Comparison of ENCODE assay signal across 10 cellular contexts in genomic region chr21:31872072-31872451, GRCh38. TPM values are rescaled to one million over a fixed set of nuclear protein-coding genes. Genes with fewer than 3 reads are reported as not detected.
A peak's percentile ranks its signal among the peaks of the same experiment; 100 is the strongest.
DNase-seq lines count a peak whose midpoint lies in the region; ATAC-seq and TF ChIP-seq lines count a peak whose summit lies in the region.
"Had no signal": no experiment of that assay in that cellular context is flagged by ENCODE, and none has a peak within 500 bp of the region (broad histone marks: within the 10 kb centered on the region; RNA-seq: fewer than 3 reads in every experiment).

No MANE protein-coding gene starts in this region.

- H3K27me3 ChIP-seq in AG04450 (ENCODE audit: control insufficient read depth, insufficient read depth, low read length): peaks cover 36% of the 10 kb centered on the region

- H3K27ac ChIP-seq in AG04450 (ENCODE audit: low read depth, low read length) (no peak overlapping the region), HEK293 (ENCODE audit: extremely low read depth, low read depth, low read length) (no peak overlapping the region; the same call in 1 of the 2 replicates), coronary artery (no peak overlapping the region)

- H3K9me3 Mint-ChIP-seq in naive thymus-derived CD8-positive, alpha-beta T cell: no peaks in the 10 kb centered on the region

- TF ChIP-seq CTCF in AG04450 (IDR thresholded peaks at IDR 0.05; ENCODE audit: low read depth, low read length) (no peak), HEK293 (tag by site-specific recombination; IDR thresholded peaks at IDR 0.05) (no peak), coronary artery (IDR thresholded peaks at IDR 0.05) (no peak)

- POLR2A ChIA-PET in AG04450 (lab: Yijun Ruan, JAX) (interaction anchor here (0.9 kb wide), 1 partner anchor 74 kb away, joined by 3 read pairs; no protein-coding TSS in a partner anchor), HEK293 (lab: Yijun Ruan, JAX) (interaction anchor here (1.2 to 3.4 kb wide), 3 partner anchors 17 to 313 kb away, joined by 3 to 14 read pairs (median 3); no protein-coding TSS in a partner anchor)
- POLR2A ChIA-PET in naive thymus-derived CD8-positive, alpha-beta T cell (lab: Charles Lee): no interaction called here

- ATAC-seq in naive thymus-derived CD8-positive, alpha-beta T cell: no peak
- ATAC-seq in GM18909 (IDR thresholded peaks at IDR 0.05; ENCODE audit: poor library complexity, unreplicated experiment) (no peak), HG02938 (IDR thresholded peaks at IDR 0.05; ENCODE audit: unreplicated experiment) (no peak)

- H3K9me3 ChIP-seq in AG04450 (ENCODE audit: control insufficient read depth, insufficient read depth, low read length) (no peaks in the 10 kb centered on the region; the same call in 1 of the 2 replicates), HEK293 (ENCODE audit: control insufficient read depth, insufficient read depth, low read depth, low read length) (no peaks in the 10 kb centered on the region)

- H3K36me3 ChIP-seq in HEK293 (ENCODE audit: control insufficient read depth in 2 of 2, insufficient read depth in 1 of 2, low read length in 2 of 2): no peaks in the 10 kb centered on the region

- H3K4me3 Mint-ChIP-seq in naive thymus-derived CD8-positive, alpha-beta T cell: peak overlapping the region; percentile 67 to 89 (median 82)

- H3K4me3 ChIP-seq in AG04450 (ENCODE audit: low read depth, low read length) (peak overlapping the region; percentile 49), HEK293 (ENCODE audit: low read depth, low read length) (peak overlapping the region; percentile 75), coronary artery (peak overlapping the region; percentile 76)

- CTCF ChIA-PET in AG04450 (lab: Charles Lee) (interaction anchor here (0.7 to 6.4 kb wide), 3 partner anchors 377 to 390 kb away, joined by 3 to 55 read pairs (median 4); no protein-coding TSS in a partner anchor), HEK293 (lab: Yijun Ruan, JAX) (interaction anchor here (0.7 to 4.7 kb wide), 5 partner anchors 17 to 386 kb away, joined by 3 to 24 read pairs (median 7); no protein-coding TSS in a partner anchor)

- DNase-seq in AG04450 (ENCODE audit: low read depth, low spot score) (no peak), coronary artery (ENCODE audit: low spot score) (no peak), NAMALWA (ENCODE audit: low spot score) (no peak), head of caudate nucleus (no peak)
- DNase-seq in naive thymus-derived CD8-positive, alpha-beta T cell: no peak
- DNase-seq: activated CD4-positive, alpha-beta T cell treated with anti-CD3 and anti-CD28 coated beads for 4 hours; DND-41 had no signal

- H3K27me3 Mint-ChIP-seq in naive thymus-derived CD8-positive, alpha-beta T cell: peaks cover 29 to 57% (median 47%) of the 10 kb centered on the region in 5 donors

- peak overlapping the region in 1 of 10 donors; percentile 49 for H3K27ac Mint-ChIP-seq in naive thymus-derived CD8-positive, alpha-beta T cell

- peaks cover 5% of the 10 kb centered on the region; the same call in 1 of the 2 replicates for H3K4me1 ChIP-seq in HEK293 (ENCODE audit: control insufficient read depth, insufficient read depth, low read length)

- H3K36me3 Mint-ChIP-seq in naive thymus-derived CD8-positive, alpha-beta T cell: no peaks in the 10 kb centered on the region

- intact Hi-C loops in head of caudate nucleus (cut with DNase I): no loop called here

- H3K4me1 Mint-ChIP-seq in naive thymus-derived CD8-positive, alpha-beta T cell: peaks cover 7 to 13% (median 9%) of the 10 kb centered on the region in 4 donors

TF ChIP-seq in HEK293, 187 proteins besides CTCF, POLR2A, EP300 and RAD21:
- TF ChIP-seq SCRT2 (tag by site-specific recombination; IDR thresholded peaks at IDR 0.05) (peak; percentile 94), ZNF785 (tag by site-specific recombination; IDR thresholded peaks at IDR 0.05) (no peak), ZNF37A (tag by site-specific recombination; IDR thresholded peaks at IDR 0.05) (no peak), ZNF76 (tag by site-specific recombination; IDR thresholded peaks at IDR 0.05; ENCODE audit: borderline replicate concordance, low read depth) (no peak)

RNA-seq across cellular contexts. Expression of gene HUNK, which starts 0.8 kb away (rescaled TPM):
- polyA plus RNA-seq in AG04450 (2011; rRNA removed): 0.45 and 0.48 TPM in 2 replicates
- polyA minus RNA-seq in AG04450 (2011; rRNA and poly(A)+ RNA removed): 0.56 and 0.69 TPM in 2 replicates
- under 1 TPM; 0.23 to 0.74 TPM for total RNA-seq in naive thymus-derived CD8-positive, alpha-beta T cell
- under 1 TPM in 1 of 3 donors, not detected in 2; 0.05 TPM for polyA plus RNA-seq in naive thymus-derived CD8-positive, alpha-beta T cell
